Comparison of ENCODE assay signal across 12 cellular contexts in the genomic region with DNA sequence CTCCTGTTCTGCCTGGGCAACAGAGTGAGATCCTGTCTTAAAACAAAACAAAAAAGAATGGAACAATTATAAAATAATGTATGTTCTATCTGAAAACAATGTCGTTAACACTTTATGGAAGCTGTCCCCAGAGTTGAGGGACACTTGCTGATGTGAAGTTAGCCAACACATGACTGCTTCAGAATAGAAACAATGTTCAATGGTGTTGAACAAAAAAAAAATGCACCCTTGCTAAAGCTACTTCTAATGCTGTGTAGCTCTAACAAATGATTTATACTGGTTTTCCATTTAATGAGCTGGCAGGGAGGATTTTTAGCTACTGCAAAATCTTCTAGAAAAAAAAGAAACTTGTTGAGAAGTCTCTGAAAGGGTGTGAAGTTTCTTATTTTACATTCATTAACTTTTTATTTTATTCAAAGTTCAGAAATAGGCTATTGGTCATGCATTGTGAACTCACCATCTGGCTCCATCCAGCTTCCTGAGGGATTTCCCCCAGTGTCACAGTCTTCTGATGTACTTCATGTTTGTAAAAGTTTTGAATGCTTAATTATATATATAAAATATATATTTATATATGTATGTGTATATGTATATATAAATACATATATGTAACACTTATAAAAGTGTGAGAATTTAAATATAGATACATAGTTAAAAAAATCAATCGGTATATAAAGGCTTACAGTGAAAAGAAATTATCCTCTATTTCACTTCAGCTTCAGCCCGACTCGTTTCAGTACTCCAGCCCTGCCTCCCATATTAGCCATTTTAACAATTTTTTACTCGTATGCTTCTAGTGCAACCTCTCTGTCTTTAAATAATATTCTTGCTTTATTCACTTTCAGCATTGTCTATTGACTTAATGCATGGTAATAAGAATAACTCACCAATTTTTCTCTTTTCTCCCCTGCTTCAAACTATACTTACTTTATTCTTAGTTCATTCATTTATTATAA. TPM values are rescaled to one million over a fixed set of nuclear protein-coding genes. Genes with fewer than 3 reads are reported as not detected.
DNase-seq lines count a peak whose midpoint lies in the region; ATAC-seq, FAIRE-seq and TF ChIP-seq lines count a peak whose summit lies in the region.
"Had no signal": no experiment of that assay in that cellular context is flagged by ENCODE, and none has a peak within 500 bp of the region (broad histone marks: within the 10 kb centered on the region; RNA-seq: fewer than 3 reads in every experiment).

No MANE protein-coding gene starts in this region.

- FAIRE-seq in kidney (lab: Jason Lieb, UNC): peak; percentile 93

- peaks cover 1% of the 10 kb centered on the region for H3K27me3 Mint-ChIP-seq in endothelial cell (ENCODE audit: unreplicated experiment)
- no peaks in the 10 kb centered on the region for H3K27me3 Mint-ChIP-seq in CD4-positive, alpha-beta T cell
- H3K27me3 Mint-ChIP-seq: activated CD4-positive, alpha-beta memory T cell treated with anti-CD3 and anti-CD28 coated beads for 36 hours had no signal

- no peak overlapping the region for H3K4me3 Mint-ChIP-seq in endothelial cell (ENCODE audit: unreplicated experiment)
- no peak overlapping the region for H3K4me3 Mint-ChIP-seq in CD4-positive, alpha-beta T cell
- H3K4me3 Mint-ChIP-seq: activated CD4-positive, alpha-beta memory T cell treated with anti-CD3 and anti-CD28 coated beads for 36 hours had no signal

- POLR2A ChIA-PET in CD4-positive, alpha-beta T cell (lab: Charles Lee): no interaction called here

- DNase-seq in kidney (no peak), SW 1271 (lab: John Stamatoyannopoulos, UW) (no peak), endothelial cell (ENCODE audit: low spot score) (no peak), head of caudate nucleus (no peak)
- no peak for DNase-seq in CD4-positive, alpha-beta T cell
- DNase-seq: activated CD4-positive, alpha-beta memory T cell treated with anti-CD3 and anti-CD28 coated beads for 36 hours; aorta; SHP77 treated with DMSO at 0.1 percent for 48 hours; tibial artery had no signal

- no peaks in the 10 kb centered on the region for H3K9me3 Mint-ChIP-seq in endothelial cell (ENCODE audit: unreplicated experiment)
- H3K9me3 Mint-ChIP-seq in CD4-positive, alpha-beta T cell: no peaks in the 10 kb centered on the region
- H3K9me3 Mint-ChIP-seq: activated CD4-positive, alpha-beta memory T cell treated with anti-CD3 and anti-CD28 coated beads for 36 hours had no signal

- no peak overlapping the region for H3K27ac Mint-ChIP-seq in endothelial cell (ENCODE audit: unreplicated experiment)
- no peak overlapping the region for H3K27ac Mint-ChIP-seq in CD4-positive, alpha-beta T cell
- H3K27ac Mint-ChIP-seq: activated CD4-positive, alpha-beta memory T cell treated with anti-CD3 and anti-CD28 coated beads for 36 hours had no signal

- CTCF ChIA-PET in CD4-positive, alpha-beta T cell (lab: Charles Lee): interaction anchor here (1.6 kb wide), 1 partner anchor 52 kb away, joined by 3 read pairs; no protein-coding TSS in a partner anchor

- no peaks in the 10 kb centered on the region for H3K27me3 ChIP-seq in CD4-positive, alpha-beta T cell (ENCODE audit: control insufficient read depth, insufficient read depth, low read length)
- H3K27me3 ChIP-seq: tibial artery had no signal

- H3K36me3 Mint-ChIP-seq in endothelial cell (ENCODE audit: low read depth, unreplicated experiment): no peaks in the 10 kb centered on the region
- H3K36me3 Mint-ChIP-seq in CD4-positive, alpha-beta T cell (ENCODE audit: low read depth): no peaks in the 10 kb centered on the region
- H3K36me3 Mint-ChIP-seq: activated CD4-positive, alpha-beta memory T cell treated with anti-CD3 and anti-CD28 coated beads for 36 hours had no signal

- no peak overlapping the region for H3K9ac ChIP-seq in kidney (ENCODE audit: low read length in 2 of 2)

- TF ChIP-seq CTCF in kidney (IDR thresholded peaks at IDR 0.05; ENCODE audit: borderline replicate concordance, extremely low read depth, insufficient read depth) (no peak), endothelial cell (IDR thresholded peaks at IDR 0.05; ENCODE audit: unreplicated experiment) (no peak)
- no peak for TF ChIP-seq CTCF in CD4-positive, alpha-beta T cell (IDR thresholded peaks at IDR 0.05)

- H3K36me3 ChIP-seq in kidney (ENCODE audit: control insufficient read depth in 1 of 2, insufficient read depth in 2 of 2, low read length in 2 of 2): no peaks in the 10 kb centered on the region
- H3K36me3 ChIP-seq: tibial artery had no signal

- H3K27ac ChIP-seq in kidney (ENCODE audit: low read depth in 2 of 2, low read length in 2 of 2): no peak overlapping the region
- no peak overlapping the region for H3K27ac ChIP-seq in CD4-positive, alpha-beta T cell (ENCODE audit: low read depth, low read length)

- no peaks in the 10 kb centered on the region for H3K4me1 Mint-ChIP-seq in endothelial cell (ENCODE audit: unreplicated experiment)
- no peaks in the 10 kb centered on the region for H3K4me1 Mint-ChIP-seq in CD4-positive, alpha-beta T cell (ENCODE audit: low read depth)

- intact Hi-C loops in kidney (cut with DNase I): no loop called here
- intact Hi-C loops in CD4-positive, alpha-beta T cell (cut with DNase I, micrococcal nuclease): no loop called here
- intact Hi-C loops in head of caudate nucleus (cut with DNase I): no loop called here

- no peaks in the 10 kb centered on the region for H3K4me1 ChIP-seq in kidney (ENCODE audit: control insufficient read depth in 1 of 2, insufficient read depth in 1 of 2, low read depth in 1 of 2, low read length in 2 of 2)

- H3K9me3 ChIP-seq in kidney (ENCODE audit: control insufficient read depth in 1 of 2, low read length in 2 of 2): no peaks in the 10 kb centered on the region
- H3K9me3 ChIP-seq in CD4-positive, alpha-beta T cell (ENCODE audit: control insufficient read depth, low read length): no peaks in the 10 kb centered on the region
- H3K9me3 ChIP-seq: tibial artery had no signal

- peak; percentile 82 for ATAC-seq in GM18508 (IDR thresholded peaks at IDR 0.05; ENCODE audit: insufficient read depth, unreplicated experiment)
- peak; percentile 78 for ATAC-seq in GM21576 (IDR thresholded peaks at IDR 0.05; ENCODE audit: unreplicated experiment)
- ATAC-seq in HG03342 (IDR thresholded peaks at IDR 0.05; ENCODE audit: unreplicated experiment): peak; percentile 82
- ATAC-seq in CD4-positive, alpha-beta T cell (ENCODE audit: poor library complexity): no peak

- H3K4me3 ChIP-seq in kidney (ENCODE audit: low read length in 2 of 2): no peak overlapping the region
- H3K4me3 ChIP-seq: tibial artery had no signal

RNA-seq across cellular contexts. Expression of a gene that starts 35.0 kb away (rescaled TPM):
- total RNA-seq in kidney (22.1 TPM), endothelial cell (ENCODE audit: unreplicated experiment) (1.2 TPM)
- 2.1 TPM for polyA plus RNA-seq in kidney (ENCODE audit: insufficient read depth, low read depth, low replicate concordance)
- 1 to 10 TPM in 1 of 2 experiments, under 1 TPM in 1; 0.73 to 1.2 TPM for total RNA-seq in CD4-positive, alpha-beta T cell

Comparison
In these comparisons a context has a peak if more than half of its experiments do, and no peak if none do; other contexts are left out.
1. RNA of a gene that starts 35.0 kb away (total RNA-seq): 22.1 TPM in kidney (single experiment); 1.2 TPM in endothelial cell (single experiment) and 0.73 to 1.2 TPM in CD4-positive, alpha-beta T cell; every median in the first group is over 10 times any median in the second.